13 cellular contexts compared by ENCODE assay signal in genomic region chr12:1933342-1933992, GRCh38. TPM values are rescaled to one million over a fixed set of nuclear protein-coding genes. Genes with fewer than 3 reads are reported as not detected.
DNase-seq lines count a peak whose midpoint lies in the region; ATAC-seq, FAIRE-seq and TF ChIP-seq lines count a peak whose summit lies in the region.
"Had no signal": no experiment of that assay in that cellular context is flagged by ENCODE, and none has a peak within 500 bp of the region (broad histone marks: within the 10 kb centered on the region; RNA-seq: fewer than 3 reads in every experiment).

No MANE protein-coding gene starts in this region.

- H3K4me3 ChIP-seq in choroid plexus epithelial cell (ENCODE audit: low read depth, low read length): no peak overlapping the region
- no peak overlapping the region for H3K4me3 ChIP-seq in lower lobe of right lung

- ATAC-seq in HG03442 (IDR thresholded peaks at IDR 0.05; ENCODE audit: unreplicated experiment) (peak; percentile 48), lower lobe of right lung (no peak)

- H3K27ac ChIP-seq in lower lobe of right lung: no peak overlapping the region

- H3K27me3 ChIP-seq in lower lobe of right lung (ENCODE audit: low read depth): peaks cover 9% of the 10 kb centered on the region

- TF ChIP-seq CTCF in choroid plexus epithelial cell (conservative IDR thresholded peaks at IDR 0.05; ENCODE audit: low read depth, low read length): no peak
- no peak for TF ChIP-seq CTCF in lower lobe of right lung (IDR thresholded peaks at IDR 0.05)

- H3K9me3 ChIP-seq in lower lobe of right lung: no peaks in the 10 kb centered on the region

- intact Hi-C loops in lower lobe of right lung (cut with DNase I): loop anchor here (10.0 kb wide), 1 partner anchor 139 kb away; no protein-coding TSS in a partner anchor

- H3K4me1 ChIP-seq in lower lobe of right lung: no peaks in the 10 kb centered on the region

- H3K36me3 ChIP-seq in lower lobe of right lung: peaks cover 7% of the 10 kb centered on the region

- peak; percentile 40 for DNase-seq in GM18507 (ENCODE audit: extremely low spot score, insufficient read length, low read depth)
- peak; percentile 78 for DNase-seq in choroid plexus epithelial cell (ENCODE audit: low read depth)
- peak; percentile 47 for DNase-seq in retina
- no peak for DNase-seq in A172 (ENCODE audit: low spot score)
- DNase-seq in DMS53 treated with DMSO at 0.1 percent for 48 hours (lab: John Stamatoyannopoulos, UW; ENCODE audit: unreplicated experiment): no peak
- DNase-seq in activated CD4-positive, alpha-beta T cell treated with anti-CD3 and anti-CD28 coated beads, Interleukin-2, amount 50 U/mL, for 1 hour: no peak
- no peak for DNase-seq in lower lobe of right lung
- DNase-seq: activated CD4-positive, alpha-beta T cell treated with anti-CD3 and anti-CD28 coated beads, Interleukin-2, amount 10 ng/mL, durations not matched to agents 7 days and 5 days; effector memory CD4-positive, alpha-beta T cell; NCI-H510A treated with DMSO at 0.1 percent for 48 hours had no signal

- FAIRE-seq in GM18507 (lab: Jason Lieb, UNC): peak; percentile 69
- FAIRE-seq: G401.6 had no signal

RNA-seq across cellular contexts. Expression of gene CACNA2D4, which starts 15.0 kb away (rescaled TPM):
- not detected in 2 replicates for total RNA-seq in A172 (2014; rRNA removed; shearing (Covaris generic))
- 7.0 TPM for total RNA-seq in lower lobe of right lung
- total RNA-seq: lung microvascular endothelial cell had no signal

Comparison
In these comparisons a context has a peak if more than half of its experiments do, and no peak if none do; other contexts are left out.
1. DNase-seq: peak in GM18507 (single experiment), choroid plexus epithelial cell (single experiment) and retina (single experiment); none in A172 (single experiment), DMS53 treated with DMSO at 0.1 percent for 48 hours (single experiment), activated CD4-positive, alpha-beta T cell treated with anti-CD3 and anti-CD28 coated beads, Interleukin-2, amount 50 U/mL, for 1 hour (single experiment) and lower lobe of right lung (single experiment).